In the genomic region with DNA sequence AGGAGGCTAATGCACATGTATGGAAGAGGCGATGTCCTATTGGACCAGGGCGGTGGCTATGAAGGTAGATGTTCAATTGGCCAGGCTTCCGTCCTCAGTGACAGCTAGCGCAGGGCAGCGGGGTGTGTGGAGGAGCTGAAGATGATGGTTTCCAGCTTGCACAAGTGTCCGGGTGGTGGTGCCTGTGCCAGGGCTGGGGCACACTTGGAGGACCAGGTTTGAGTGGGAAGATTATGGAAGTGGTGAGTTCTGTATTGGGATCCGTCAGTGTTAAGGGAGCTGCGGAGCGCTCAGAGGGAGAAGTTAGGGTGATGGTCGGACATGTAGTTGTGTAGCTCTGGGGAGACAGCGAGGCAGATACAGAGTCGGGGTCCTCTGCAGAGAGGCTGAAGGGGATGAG, we compare ENCODE assay signal across 22 cellular contexts. TPM values are rescaled to one million over a fixed set of nuclear protein-coding genes. Genes with fewer than 3 reads are reported as not detected.
DNase-seq lines count a peak whose midpoint lies in the region; ATAC-seq and TF ChIP-seq lines count a peak whose summit lies in the region.
"Had no signal": no experiment of that assay in that cellular context is flagged by ENCODE, and none has a peak within 500 bp of the region (broad histone marks: within the 10 kb centered on the region; RNA-seq: fewer than 3 reads in every experiment).

No MANE protein-coding gene starts in this region.

- DNase-seq in activated naive CD4-positive, alpha-beta T cell treated with Interleukin-2 at 50 U/mL for 16 hours, result no peak
- no peak for DNase-seq in central memory CD8-positive, alpha-beta T cell (ENCODE audit: low spot score in 2 of 2)
- DNase-seq in mesenchymal stem cell (no peak), spleen (peak; percentile 58), DMS114 treated with DMSO at 0.1 percent for 48 hours (lab: John Stamatoyannopoulos, UW; ENCODE audit: unreplicated experiment) (no peak)
- no peak for DNase-seq in stimulated activated CD4-positive, alpha-beta T cell treated with anti-CD3 and anti-CD28 coated beads, Interleukin-2, amount 100 ng/mL, for 24 hours
- no peak for DNase-seq in stimulated activated CD4-positive, alpha-beta T cell treated with anti-CD3 and anti-CD28 coated beads, Interleukin-4, amount 100 ng/mL, for 24 hours
- DNase-seq: CD4-positive, alpha-beta T cell; DMS153; NCI-H1417 treated with DMSO at 0.1 percent for 48 hours; NCI-H187 treated with DMSO at 0.1 percent for 48 hours; NCI-H2227 treated with DMSO at 0.1 percent for 48 hours; NCI-H510A treated with DMSO at 0.1 percent for 48 hours; NCI-H82; OCI-M1 had no signal

- no peak overlapping the region for H3K27ac ChIP-seq in mesenchymal stem cell (ENCODE audit: low read length, poor library complexity, severe bottlenecking)
- H3K27ac ChIP-seq in spleen, result peak overlapping the region in 3 of 8 donors; percentile 4 to 62 (median 56)
- H3K27ac ChIP-seq: 22Rv1 had no signal

- H3K18ac ChIP-seq in mesenchymal stem cell (ENCODE audit: low read depth in 1 of 2, low read length in 2 of 2), result no peak overlapping the region

- no peak overlapping the region for H4K8ac ChIP-seq in mesenchymal stem cell (ENCODE audit: low read length)

- H3K36me3 ChIP-seq in mesenchymal stem cell (ENCODE audit: control insufficient read depth in 1 of 2, insufficient read depth in 2 of 2, low read depth in 1 of 2, low read length in 2 of 2) (no peaks in the 10 kb centered on the region), spleen (no peaks in the 10 kb centered on the region)

- H2BK5ac ChIP-seq in mesenchymal stem cell (ENCODE audit: low read depth, low read length, poor library complexity, severe bottlenecking), result no peak overlapping the region

- no peak overlapping the region for H3K14ac ChIP-seq in mesenchymal stem cell (ENCODE audit: low read length in 2 of 2)

- H3K4me3 ChIP-seq in mesenchymal stem cell (ENCODE audit: insufficient read depth in 1 of 2, low read depth in 1 of 2, low read length in 2 of 2) (no peak overlapping the region), spleen (no peak overlapping the region)
- H3K4me3 ChIP-seq: GM12878, GM23338 had no signal

- no peak overlapping the region for H2BK12ac ChIP-seq in mesenchymal stem cell (ENCODE audit: low read length in 2 of 2)

- H3K36me3 Mint-ChIP-seq in activated naive CD4-positive, alpha-beta T cell treated with anti-CD3 and anti-CD28 coated beads, Interleukin-2, amount 50 U/mL, for 24 hours, result no peaks in the 10 kb centered on the region
- peaks cover 2% of the 10 kb centered on the region for H3K36me3 Mint-ChIP-seq in central memory CD8-positive, alpha-beta T cell (ENCODE audit: insufficient read depth)

- no peak overlapping the region for H3K4me2 ChIP-seq in mesenchymal stem cell (ENCODE audit: low read length, poor library complexity, severe bottlenecking)
- H3K4me2 ChIP-seq: GM23338 had no signal

- ATAC-seq in central memory CD8-positive, alpha-beta T cell (replicated peaks; ENCODE audit: extremely low read depth, poor library complexity, severe bottlenecking), result no peak

- WGBS in mesenchymal stem cell, result 96% methylated on average over 12 of the region's 12 CpGs
- 92 to 96% (median 94%) methylated on average over 12 of the region's 12 CpGs for WGBS in spleen, 5 donors

- H3K9ac ChIP-seq in mesenchymal stem cell (ENCODE audit: low read length), result peak overlapping the region; percentile 2

- intact Hi-C loops in spleen (cut with DNase I; ENCODE audit: low total_unique reads), result no loop called here

- no peak overlapping the region for H3K4ac ChIP-seq in mesenchymal stem cell (ENCODE audit: low read depth in 1 of 2, low read length in 2 of 2)

- H3K23ac ChIP-seq in mesenchymal stem cell (ENCODE audit: low read length in 2 of 2), result no peak overlapping the region

- TF ChIP-seq POLR2A in spleen (IDR thresholded peaks at IDR 0.05), result no peak

- no peaks in the 10 kb centered on the region for H3K27me3 ChIP-seq in mesenchymal stem cell (ENCODE audit: control insufficient read depth in 1 of 2, insufficient read depth in 1 of 2, low read length in 2 of 2)
- no peaks in the 10 kb centered on the region for H3K27me3 ChIP-seq in spleen (replicated peaks in 1 of 7)

- peak overlapping the region; percentile 43 for H3K27ac Mint-ChIP-seq in activated naive CD4-positive, alpha-beta T cell treated with anti-CD3 and anti-CD28 coated beads, Interleukin-2, amount 50 U/mL, for 24 hours
- H3K27ac Mint-ChIP-seq in central memory CD8-positive, alpha-beta T cell (ENCODE audit: low read depth), result peak overlapping the region; percentile 3
- H3K27ac Mint-ChIP-seq: CD4-positive, alpha-beta T cell; GM23338 had no signal

- no peak overlapping the region for H2AK5ac ChIP-seq in mesenchymal stem cell (ENCODE audit: low read length, severe bottlenecking)

- H3K27me3 Mint-ChIP-seq in activated naive CD4-positive, alpha-beta T cell treated with anti-CD3 and anti-CD28 coated beads, Interleukin-2, amount 50 U/mL, for 24 hours, result no peaks in the 10 kb centered on the region
- H3K27me3 Mint-ChIP-seq in central memory CD8-positive, alpha-beta T cell, result no peaks in the 10 kb centered on the region
- H3K27me3 Mint-ChIP-seq: CD4-positive, alpha-beta T cell had no signal

- no peaks in the 10 kb centered on the region for H3K79me1 ChIP-seq in mesenchymal stem cell (replicated peaks; ENCODE audit: low read length, poor library complexity, severe bottlenecking)

- H2AFZ ChIP-seq in mesenchymal stem cell (ENCODE audit: low read depth, low read length), result no peak overlapping the region
- H2AFZ ChIP-seq: GM23338 had no signal

- no peaks in the 10 kb centered on the region for H3K9me3 Mint-ChIP-seq in activated naive CD4-positive, alpha-beta T cell treated with anti-CD3 and anti-CD28 coated beads, Interleukin-2, amount 50 U/mL, for 24 hours
- no peaks in the 10 kb centered on the region for H3K9me3 Mint-ChIP-seq in central memory CD8-positive, alpha-beta T cell
- H3K9me3 Mint-ChIP-seq: CD4-positive, alpha-beta T cell; GM23338 had no signal

- H3K4me3 Mint-ChIP-seq in activated naive CD4-positive, alpha-beta T cell treated with anti-CD3 and anti-CD28 coated beads, Interleukin-2, amount 50 U/mL, for 24 hours, result no peak overlapping the region
- no peak overlapping the region for H3K4me3 Mint-ChIP-seq in central memory CD8-positive, alpha-beta T cell
- H3K4me3 Mint-ChIP-seq: CD4-positive, alpha-beta T cell had no signal

- H2BK15ac ChIP-seq in mesenchymal stem cell (ENCODE audit: low read depth, poor library complexity, severe bottlenecking), result no peak overlapping the region

- H2BK120ac ChIP-seq in mesenchymal stem cell (ENCODE audit: low read depth, low read length), result no peak overlapping the region

- peaks cover 5% of the 10 kb centered on the region for H3K4me1 ChIP-seq in mesenchymal stem cell (ENCODE audit: control insufficient read depth, insufficient read depth, low read depth, low read length)
- peaks cover 0 to 29% (median 16%) of the 10 kb centered on the region in 6 donors for H3K4me1 ChIP-seq in spleen
- H3K4me1 ChIP-seq: Caco-2 had no signal

- H3K9me3 ChIP-seq in mesenchymal stem cell (ENCODE audit: control insufficient read depth, low read length) (no peaks in the 10 kb centered on the region), spleen (no peaks in the 10 kb centered on the region)
- H3K9me3 ChIP-seq: Caco-2 had no signal

- H4K91ac ChIP-seq in mesenchymal stem cell (ENCODE audit: low read length), result no peak overlapping the region

- H3K4me1 Mint-ChIP-seq in activated naive CD4-positive, alpha-beta T cell treated with anti-CD3 and anti-CD28 coated beads, Interleukin-2, amount 50 U/mL, for 24 hours, result peaks cover 5% of the 10 kb centered on the region
- no peaks in the 10 kb centered on the region for H3K4me1 Mint-ChIP-seq in central memory CD8-positive, alpha-beta T cell
- H3K4me1 Mint-ChIP-seq: GM23338 had no signal

- TF ChIP-seq CTCF in spleen (IDR thresholded peaks at IDR 0.05 in 8 of 11, conservative IDR thresholded peaks at IDR 0.05 in 3 of 11), result no peak

RNA-seq across cellular contexts. Expression of gene TBL2, which starts 8.5 kb away (rescaled TPM):
- polyA plus RNA-seq in mesenchymal stem cell (2013, experiment 1 of 2), result 39.1 TPM
- polyA plus RNA-seq in mesenchymal stem cell (2013, experiment 2 of 2), result 42.0 TPM
- total RNA-seq in spleen, result 10 to 100 TPM; 20.5 to 31.2 (median 29.3) TPM
- polyA plus RNA-seq in spleen, result 10 to 100 TPM in 1 of 3 donors, 1 to 10 TPM in 2; 8.1 to 11.2 (median 9.2) TPM

RNA-seq across cellular contexts. Expression of gene BCL7B, which starts 29.4 kb away (rescaled TPM):
- polyA plus RNA-seq in mesenchymal stem cell (2013, experiment 1 of 2), result 57.6 TPM
- 56.4 TPM for polyA plus RNA-seq in mesenchymal stem cell (2013, experiment 2 of 2)
- 10 to 100 TPM; 43.6 to 79.2 (median 66.5) TPM for total RNA-seq in spleen
- polyA plus RNA-seq in spleen, result 10 to 100 TPM; 40.1 to 64.3 (median 43.2) TPM

RNA-seq across cellular contexts. Expression of gene MLXIPL, which starts 37.4 kb away (rescaled TPM):
- polyA plus RNA-seq in mesenchymal stem cell (2013, experiment 1 of 2), result 0.10 TPM
- 0.11 TPM for polyA plus RNA-seq in mesenchymal stem cell (2013, experiment 2 of 2)
- total RNA-seq in spleen, result under 1 TPM in 1 of 7 donors, not detected in 6; 0.23 TPM
- polyA plus RNA-seq in spleen, result under 1 TPM; 0.09 to 0.20 (median 0.13) TPM
- total RNA-seq: CD4-positive, alpha-beta T cell; RPMI7951 had no signal
- polyA plus RNA-seq: AG04450, GM12878 had no signal
